ENCODE assay signal across 24 cellular contexts in genomic region chrX:120305531-120306145, GRCh38. TPM values are rescaled to one million over a fixed set of nuclear protein-coding genes. Genes with fewer than 3 reads are reported as not detected.
DNase-seq lines count a peak whose midpoint lies in the region; ATAC-seq, FAIRE-seq and TF ChIP-seq lines count a peak whose summit lies in the region.
"Had no signal": no experiment of that assay in that cellular context is flagged by ENCODE, and none has a peak within 500 bp of the region (broad histone marks: within the 10 kb centered on the region; RNA-seq: fewer than 3 reads in every experiment).

No MANE protein-coding gene starts in this region.

- H3K27me3 ChIP-seq in MM.1S (replicated peaks; ENCODE audit: insufficient read depth, low read length) = no peaks in the 10 kb centered on the region
- H3K27me3 ChIP-seq in K562 (ENCODE audit: control insufficient read depth in 2 of 2, insufficient read depth in 2 of 2, low read length in 2 of 2) = no peaks in the 10 kb centered on the region

- TF ChIP-seq CTCF in MM.1S (IDR thresholded peaks at IDR 0.05; ENCODE audit: low read length) (no peak), K562 (IDR thresholded peaks at IDR 0.05 in 2 of 3, conservative IDR thresholded peaks at IDR 0.05 in 1 of 3; ENCODE audit: insufficient read depth in 2 of 3, low read depth in 1 of 3, low read length in 3 of 3) (no peak)

- H3K4me3 ChIP-seq in MM.1S (ENCODE audit: low read length) (no peak overlapping the region), K562 (no peak overlapping the region)
- H3K4me3 ChIP-seq: esophagus muscularis mucosa, tibial nerve had no signal

- no peaks in the 10 kb centered on the region for H3K9me1 ChIP-seq in K562 (ENCODE audit: control insufficient read depth, insufficient read depth, low read length)

- FAIRE-seq in K562 (lab: Jason Lieb, UNC) = no peak

- H3K79me2 ChIP-seq in MM.1S (ENCODE audit: low read length) = peaks cover 9% of the 10 kb centered on the region
- H3K79me2 ChIP-seq in K562 (ENCODE audit: control insufficient read depth, insufficient read depth, low read length) = no peaks in the 10 kb centered on the region

- H3K9ac ChIP-seq in MM.1S (ENCODE audit: low read length) (peak overlapping the region; percentile 87; the same call in 1 of the 2 replicates), K562 (ENCODE audit: insufficient read depth in 1 of 2, low read depth in 2 of 2, low read length in 2 of 2) (no peak overlapping the region)

- H3K9me2 ChIP-seq in MM.1S (replicated peaks; ENCODE audit: insufficient read depth, low read length) = no peaks in the 10 kb centered on the region

- H3K4me1 ChIP-seq in MM.1S (ENCODE audit: low read length) = peaks cover 59% of the 10 kb centered on the region
- peaks cover 0 to 11% of the 10 kb centered on the region in 2 experiments; a peak in 3 of 5 replicates for H3K4me1 ChIP-seq in K562 (replicated peaks in 1 of 2; ENCODE audit: control insufficient read depth in 2 of 2, insufficient read depth in 2 of 2, low read length in 2 of 2)

- H3K4me2 ChIP-seq in MM.1S (ENCODE audit: low read depth, low read length) (peak overlapping the region; percentile 73), K562 (ENCODE audit: insufficient read depth, low read length) (no peak overlapping the region)

- H2AFZ ChIP-seq in MM.1S (ENCODE audit: low read length) (no peak overlapping the region), K562 (ENCODE audit: low read depth, low read length) (no peak overlapping the region)

- intact Hi-C loops in K562 (cut with micrococcal nuclease) = no loop called here

- BruUV-seq in K562 (replicated peaks; lab: Mats Ljungman, UMichigan) = no TSS peak

- TF ChIP-seq EP300 in K562 (IDR thresholded peaks at IDR 0.05; ENCODE audit: low read length) = no peak

- CTCF ChIA-PET in K562 (lab: Yijun Ruan, JAX; ENCODE audit: low intra/inter-chr PET ratio) = no interaction called here

- H4K20me1 ChIP-seq in MM.1S (ENCODE audit: insufficient read depth, low read length) (no peaks in the 10 kb centered on the region), K562 (replicated peaks; ENCODE audit: control insufficient read depth, insufficient read depth, low read length) (no peaks in the 10 kb centered on the region)

- no peak for TF ChIP-seq POLR2A in K562 (conservative IDR thresholded peaks at IDR 0.05)

- TF ChIP-seq RAD21 in K562 (CRISPR knock-in tag; conservative IDR thresholded peaks at IDR 0.05 in 1 of 2, IDR thresholded peaks at IDR 0.05 in 1 of 2) = no peak

- 16% methylated on average over 6 of the region's 11 CpGs for WGBS in K562 (ENCODE audit: insufficient coverage, low coverage, missing lambda C conversion rate)

- H3K27ac ChIP-seq in MM.1S (ENCODE audit: low read length) (peak overlapping the region; percentile 98), K562 (ENCODE audit: extremely low read depth, low read depth, low read length) (no peak overlapping the region)
- H3K27ac ChIP-seq: esophagus muscularis mucosa, tibial nerve had no signal

- in situ Hi-C loops in K562 (cut with MboI) = no loop called here

- H3K36me3 ChIP-seq in MM.1S (replicated peaks; ENCODE audit: insufficient read depth, low read length) = no peaks in the 10 kb centered on the region
- no peaks in the 10 kb centered on the region for H3K36me3 ChIP-seq in K562 (ENCODE audit: control insufficient read depth, insufficient read depth, low read length)
- H3K36me3 ChIP-seq: esophagus muscularis mucosa, tibial nerve had no signal

- H3F3A ChIP-seq in MM.1S (ENCODE audit: insufficient read depth, low read length) = peaks cover 32% of the 10 kb centered on the region

- DNase-seq in NOMO-1 (lab: John Stamatoyannopoulos, UW; ENCODE audit: unreplicated experiment in 2 of 2) (peak; percentile 28 to 47), NOMO-1 treated with dmso at 0.1 percent for 144 hours (lab: John Stamatoyannopoulos, UW; ENCODE audit: unreplicated experiment) (no peak), MM.1S (no peak), K562 (ENCODE audit: extremely low read depth in 1 of 4, low spot score in 3 of 4) (peak in 3 of 4 experiments; percentile 7 to 39 (median 31)), DMS79 (lab: John Stamatoyannopoulos, UW) (no peak), glomerular visceral epithelial cell (ENCODE audit: extremely low spot score) (no peak)
- DNase-seq in NK-92 treated with Interleukin-12 subunit alpha and Interleukin-12 subunit beta, amount 100 ng/mL, for 24 hours (lab: John Stamatoyannopoulos, UW) = no peak
- DNase-seq: activated CD4-positive, CD25-positive, alpha-beta regulatory T cell; activated T-cell treated with anti-CD3 and anti-CD28 coated beads, Interleukin-2, amount 50 U/mL, for 72 hours; CD4-positive, CD25-positive, alpha-beta regulatory T cell; DMS79 treated with DMSO at 0.1 percent for 48 hours; GOT3; NCI-H446 treated with DMSO at 0.1 percent for 48 hours; stimulated activated CD4-positive, alpha-beta T cell treated with anti-CD3 and anti-CD28 coated beads, Interleukin-15, amount 100 ng/mL, for 24 hours; stimulated activated naive CD4-positive, alpha-beta T cell treated with Interleukin-2 at 50 U/mL for 16 hours; T-helper 2 cell had no signal

- POLR2A ChIA-PET in K562 (lab: Yijun Ruan, JAX) = interaction anchor here (0.6 kb wide), 1 partner anchor 28 kb away, joined by 3 read pairs; no protein-coding TSS in a partner anchor

- ATAC-seq in K562 (peak; percentile 82), GM21447 (IDR thresholded peaks at IDR 0.05; ENCODE audit: unreplicated experiment) (no peak)
- ATAC-seq: activated T-cell treated with anti-CD3 and anti-CD28 coated beads, Interleukin-2, amount 50 U/mL, for 72 hours had no signal

- H3K9me3 ChIP-seq in MM.1S (replicated peaks; ENCODE audit: insufficient read depth, low read length) (no peaks in the 10 kb centered on the region), K562 (replicated peaks; ENCODE audit: control insufficient read depth, insufficient read depth, low read depth, low read length) (no peaks in the 10 kb centered on the region)
- H3K9me3 ChIP-seq: esophagus muscularis mucosa, tibial nerve had no signal

RNA-seq across cellular contexts. Expression of gene TMEM255A, which starts 5.6 kb away (rescaled TPM):
- total RNA-seq in K562 (2011; cell fraction: chromatin; rRNA removed; ENCODE audit: low replicate concordance) = not detected in 2 replicates
- not detected in 2 replicates for total RNA-seq in K562 (2011; cell fraction: nucleolus; rRNA removed)
- total RNA-seq in K562 (2011; cell fraction: nucleoplasm; rRNA removed) = not detected in 2 replicates
- total RNA-seq in K562 (2014; rRNA removed) (not detected in 2 replicates), K562 (2014; rRNA removed; fragmentation: Illumina TruSeq; extraction: Trizol) (not detected in 2 replicates), K562 (2015; rRNA removed; fragmentation: Illumina TruSeq; extraction: Trizol) (not detected in 2 replicates), K562 (2021) (not detected in 2 replicates)
- polyA plus RNA-seq in K562 (2011; rRNA removed) (not detected in 2 replicates), K562 (2014; fragmentation: Illumina TruSeq; extraction: Trizol) (not detected in 2 replicates), K562 (2014; fragmentation: Nextera tagmentation; extraction: Ambion mirVana) (under 1 TPM in 1 of 2 experiments, not detected in 1; 0.01 TPM), K562 (2014; rRNA removed) (not detected in 2 replicates)
- 0.04 TPM in 1 of 2 replicates, not detected in the other for polyA plus RNA-seq in K562 (2011; cell fraction: cytosol; rRNA removed)
- not detected in 2 replicates for polyA plus RNA-seq in K562 (2011; cell fraction: nucleus; rRNA removed)
- 0.04 TPM in 2 replicates for polyA plus RNA-seq in K562 (2012)
- polyA minus RNA-seq in K562 (2011; rRNA and poly(A)+ RNA removed) = not detected in 2 replicates
- polyA minus RNA-seq in K562 (2011; cell fraction: cytosol; rRNA and poly(A)+ RNA removed) = not detected in 2 replicates
- not detected in 2 replicates for polyA minus RNA-seq in K562 (2011; cell fraction: nucleus; rRNA and poly(A)+ RNA removed)
- total RNA-seq: activated T-cell treated with anti-CD3 and anti-CD28 coated beads, Interleukin-2, amount 50 U/mL, for 72 hours; CD4-positive, CD25-positive, alpha-beta regulatory T cell; kidney epithelial cell had no signal

RNA-seq across cellular contexts. Expression of gene ZBTB33, which starts 55.0 kb away (rescaled TPM):
- 4.6 and 16.4 TPM in 2 replicates for total RNA-seq in K562 (2011; cell fraction: chromatin; rRNA removed; ENCODE audit: low replicate concordance)
- 2.8 and 3.8 TPM in 2 replicates for total RNA-seq in K562 (2011; cell fraction: nucleolus; rRNA removed)
- 7.6 and 12.0 TPM in 2 replicates for total RNA-seq in K562 (2011; cell fraction: nucleoplasm; rRNA removed)
- total RNA-seq in K562 (2014; rRNA removed) (12.4 and 13.0 TPM in 2 replicates), K562 (2014; rRNA removed; fragmentation: Illumina TruSeq; extraction: Trizol) (29.8 and 30.4 TPM in 2 replicates), K562 (2015; rRNA removed; fragmentation: Illumina TruSeq; extraction: Trizol) (25.3 and 28.2 TPM in 2 replicates), K562 (2021) (20.7 and 21.3 TPM in 2 replicates)
- polyA plus RNA-seq in K562 (2011; rRNA removed) (13.8 and 15.6 TPM in 2 replicates), K562 (2014; fragmentation: Illumina TruSeq; extraction: Trizol) (19.2 and 22.9 TPM in 2 replicates), K562 (2014; fragmentation: Nextera tagmentation; extraction: Ambion mirVana) (1 to 10 TPM; 5.6 to 9.1 TPM), K562 (2014; rRNA removed) (11.3 and 12.6 TPM in 2 replicates)
- polyA plus RNA-seq in K562 (2011; cell fraction: cytosol; rRNA removed) = 3.7 and 7.6 TPM in 2 replicates
- 5.8 and 9.1 TPM in 2 replicates for polyA plus RNA-seq in K562 (2011; cell fraction: nucleus; rRNA removed)
- polyA plus RNA-seq in K562 (2012) = 13.2 and 13.5 TPM in 2 replicates
- polyA minus RNA-seq in K562 (2011; rRNA and poly(A)+ RNA removed) = 39.1 and 47.0 TPM in 2 replicates
- polyA minus RNA-seq in K562 (2011; cell fraction: cytosol; rRNA and poly(A)+ RNA removed) = 15.0 and 15.6 TPM in 2 replicates
- polyA minus RNA-seq in K562 (2011; cell fraction: nucleus; rRNA and poly(A)+ RNA removed) = 6.7 and 14.8 TPM in 2 replicates

RNA-seq across cellular contexts. Expression of gene ATP1B4, which starts 56.3 kb away (rescaled TPM):
- total RNA-seq in K562 (2011; cell fraction: chromatin; rRNA removed; ENCODE audit: low replicate concordance) = not detected in 2 replicates
- not detected in 2 replicates for total RNA-seq in K562 (2011; cell fraction: nucleolus; rRNA removed)
- not detected in 2 replicates for total RNA-seq in K562 (2011; cell fraction: nucleoplasm; rRNA removed)
- 0.18 TPM in 1 of 2 replicates, not detected in the other for total RNA-seq in K562 (2014; rRNA removed)
- total RNA-seq in K562 (2014; rRNA removed; fragmentation: Illumina TruSeq; extraction: Trizol) = not detected in 2 replicates
- 0.04 TPM in 2 replicates for total RNA-seq in K562 (2015; rRNA removed; fragmentation: Illumina TruSeq; extraction: Trizol)
- not detected in 2 replicates for total RNA-seq in K562 (2021)
- not detected in 2 replicates for polyA plus RNA-seq in K562 (2011; rRNA removed)
- polyA plus RNA-seq in K562 (2011; cell fraction: cytosol; rRNA removed) = not detected in 2 replicates
- not detected in 2 replicates for polyA plus RNA-seq in K562 (2011; cell fraction: nucleus; rRNA removed)
- 0.04 and 0.14 TPM in 2 replicates for polyA plus RNA-seq in K562 (2012)
- polyA plus RNA-seq in K562 (2014; fragmentation: Illumina TruSeq; extraction: Trizol) = 0.04 TPM in 1 of 2 replicates, not detected in the other
- polyA plus RNA-seq in K562 (2014; fragmentation: Nextera tagmentation; extraction: Ambion mirVana) = not detected
- not detected in 2 replicates for polyA plus RNA-seq in K562 (2014; rRNA removed)
- not detected in 2 replicates for polyA minus RNA-seq in K562 (2011; rRNA and poly(A)+ RNA removed)
- polyA minus RNA-seq in K562 (2011; cell fraction: cytosol; rRNA and poly(A)+ RNA removed) = not detected in 2 replicates
- not detected in 2 replicates for polyA minus RNA-seq in K562 (2011; cell fraction: nucleus; rRNA and poly(A)+ RNA removed)
- total RNA-seq: A172; activated T-cell treated with anti-CD3 and anti-CD28 coated beads, Interleukin-2, amount 50 U/mL, for 72 hours; CD4-positive, CD25-positive, alpha-beta regulatory T cell; esophagus muscularis mucosa; kidney epithelial cell; mesenteric fat pad; neural crest cell; renal cortical epithelial cell; tibial nerve had no signal
- polyA plus RNA-seq: CD4-positive, CD25-positive, alpha-beta regulatory T cell had no signal

Comparison
In these comparisons a context has a peak if more than half of its experiments do, and no peak if none do; other contexts are left out.
1. DNase-seq: peak in NOMO-1 (2 of 2) and K562 (3 of 4); none in NOMO-1 treated with dmso at 0.1 percent for 144 hours (single experiment), MM.1S (single experiment), NK-92 treated with Interleukin-12 subunit alpha and Interleukin-12 subunit beta, amount 100 ng/mL, for 24 hours (single experiment), DMS79 (single experiment) and glomerular visceral epithelial cell (single experiment).